8 cellular contexts compared by ENCODE assay signal in the genomic region with DNA sequence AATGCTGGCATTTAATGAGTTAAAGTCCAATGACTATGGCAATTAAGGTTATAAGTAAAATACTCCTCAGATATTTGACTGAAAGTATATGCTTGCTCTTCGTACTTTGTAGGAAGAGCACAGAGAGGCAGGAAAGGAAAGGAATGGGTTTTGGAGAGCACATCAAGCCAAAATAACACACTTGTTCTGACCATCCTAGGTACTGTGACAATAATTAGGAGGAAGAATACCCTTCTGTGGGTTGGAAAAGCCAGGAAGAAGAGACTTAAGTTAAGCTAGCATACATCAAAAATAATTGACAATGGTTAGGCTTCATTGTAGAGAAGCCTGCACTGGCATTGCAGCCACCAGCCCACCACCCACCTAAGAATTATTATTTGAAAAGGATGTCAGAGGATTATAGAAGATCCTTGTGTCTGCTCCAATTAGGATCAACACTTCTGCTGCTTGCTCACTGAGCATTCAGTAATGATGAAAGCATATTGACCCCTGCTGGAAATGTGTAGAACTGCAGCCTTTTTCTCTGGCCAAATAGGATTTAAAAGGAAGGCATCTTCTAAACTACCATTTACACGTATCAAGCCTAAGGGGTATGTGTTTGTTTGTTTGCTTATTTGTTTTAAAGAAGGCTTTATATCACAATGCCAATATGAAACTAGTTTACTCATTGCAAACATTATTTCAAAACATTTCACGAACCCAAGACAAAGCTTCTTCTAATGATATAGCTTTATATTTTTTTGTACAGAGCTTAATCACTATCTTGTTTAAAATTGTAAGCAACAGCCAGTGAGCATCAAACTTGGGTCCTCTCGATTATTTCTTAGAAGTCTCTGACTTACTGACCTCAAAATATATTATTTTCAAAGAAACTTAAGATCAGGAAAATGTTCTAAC.
DNase-seq lines count a peak whose midpoint lies in the region; ATAC-seq and TF ChIP-seq lines count a peak whose summit lies in the region.

No MANE protein-coding gene starts in this region.

- no peak overlapping the region for H3K27ac Mint-ChIP-seq in CD4-positive, alpha-beta T cell
- H3K27ac Mint-ChIP-seq in endothelial cell (ENCODE audit: unreplicated experiment), result no peak overlapping the region

- no peaks in the 10 kb centered on the region for H3K27me3 ChIP-seq in CD4-positive, alpha-beta T cell (ENCODE audit: control insufficient read depth, insufficient read depth, low read length)

- H3K27me3 Mint-ChIP-seq in CD4-positive, alpha-beta T cell, result peaks cover 5% of the 10 kb centered on the region
- H3K27me3 Mint-ChIP-seq in endothelial cell (ENCODE audit: unreplicated experiment), result no peaks in the 10 kb centered on the region

- intact Hi-C loops in CD4-positive, alpha-beta T cell (cut with DNase I, micrococcal nuclease), result no loop called here

- CTCF ChIA-PET in CD4-positive, alpha-beta T cell (lab: Charles Lee), result interaction anchor here (1.4 kb wide), 1 partner anchor 847 kb away, joined by 3 read pairs; no protein-coding TSS in a partner anchor

- TF ChIP-seq CTCF in CD4-positive, alpha-beta T cell (IDR thresholded peaks at IDR 0.05), result peak; percentile 72
- TF ChIP-seq CTCF in endothelial cell (IDR thresholded peaks at IDR 0.05; ENCODE audit: unreplicated experiment), result peak; percentile 97

- ATAC-seq in CD4-positive, alpha-beta T cell (ENCODE audit: poor library complexity), result peak; percentile 46
- ATAC-seq in GM19043 (IDR thresholded peaks at IDR 0.05; ENCODE audit: low read depth, unreplicated experiment) (peak; percentile 83), HG03342 (IDR thresholded peaks at IDR 0.05; ENCODE audit: unreplicated experiment) (peak; percentile 89)
- ATAC-seq in activated CD4-positive, CD25-positive, alpha-beta regulatory T cell treated with anti-CD3 and anti-CD28 coated beads, Interleukin-2, amount 50 U/mL, for 24 hours, result peak; percentile 48 to 55

- H3K4me3 Mint-ChIP-seq in CD4-positive, alpha-beta T cell, result no peak overlapping the region
- no peak overlapping the region for H3K4me3 Mint-ChIP-seq in endothelial cell (ENCODE audit: unreplicated experiment)

- POLR2A ChIA-PET in CD4-positive, alpha-beta T cell (lab: Charles Lee), result no interaction called here

- no peaks in the 10 kb centered on the region for H3K36me3 Mint-ChIP-seq in CD4-positive, alpha-beta T cell (ENCODE audit: low read depth)
- no peaks in the 10 kb centered on the region for H3K36me3 Mint-ChIP-seq in endothelial cell (ENCODE audit: low read depth, unreplicated experiment)

- no peaks in the 10 kb centered on the region for H3K9me3 ChIP-seq in CD4-positive, alpha-beta T cell (ENCODE audit: control insufficient read depth, low read length)

- no peaks in the 10 kb centered on the region for H3K4me1 Mint-ChIP-seq in CD4-positive, alpha-beta T cell (ENCODE audit: low read depth)
- H3K4me1 Mint-ChIP-seq in endothelial cell (ENCODE audit: unreplicated experiment), result no peaks in the 10 kb centered on the region

- H3K27ac ChIP-seq in CD4-positive, alpha-beta T cell (ENCODE audit: low read depth, low read length), result no peak overlapping the region
- no peak overlapping the region for H3K27ac ChIP-seq in substantia nigra (ENCODE audit: low read depth, low read length, poor library complexity, severe bottlenecking)

- no peaks in the 10 kb centered on the region for H3K9me3 Mint-ChIP-seq in CD4-positive, alpha-beta T cell
- no peaks in the 10 kb centered on the region for H3K9me3 Mint-ChIP-seq in endothelial cell (ENCODE audit: unreplicated experiment)

- peak in 7 of 10 experiments; percentile 1 to 15 (median 4) for DNase-seq in CD4-positive, alpha-beta T cell
- DNase-seq in NCI-H2196 treated with DMSO at 0.1 percent for 48 hours (lab: John Stamatoyannopoulos, UW; ENCODE audit: unreplicated experiment) (peak; percentile 28), endothelial cell (ENCODE audit: low spot score) (peak; percentile 70), middle frontal gyrus (ENCODE audit: extremely low spot score, low spot score) (peak; percentile 82), substantia nigra (lab: John Stamatoyannopoulos, UW) (peak in 35 of 49 donors; percentile 1 to 72 (median 24))

Comparison
In these comparisons a context has a peak if more than half of its experiments do, and no peak if none do; other contexts are left out.
1. DNase-seq: peak in every context shown above with its lines; median percentile 82 in middle frontal gyrus; 70 in endothelial cell; 28 in NCI-H2196 treated with DMSO at 0.1 percent for 48 hours; 24 in substantia nigra; 4 in CD4-positive, alpha-beta T cell.